14 cellular contexts compared by ENCODE assay signal in genomic region chr12:74794522-74794921, GRCh38.
"Had no signal": no experiment of that assay in that cellular context is flagged by ENCODE, and none has a peak within 500 bp of the region (broad histone marks: within the 10 kb centered on the region; RNA-seq: fewer than 3 reads in every experiment).

No MANE protein-coding gene starts in this region.

- H3K27ac ChIP-seq: epithelial cell of prostate, gastrocnemius medialis, parathyroid adenoma, tibial nerve had no signal

- H3K9ac ChIP-seq: parathyroid adenoma had no signal

- H2AFZ ChIP-seq: parathyroid adenoma had no signal

- ATAC-seq: activated CD8-positive, alpha-beta T cell treated with anti-CD3 and anti-CD28 coated beads, Interleukin-2, amount 10 ng/mL, durations not matched to agents 7 days and 5 days; gastrocnemius medialis; stimulated activated naive B cell treated with anti-CD40 and anti-IgM and Interleukin-4, amounts not matched to agents 10 μg/mL and 1 μg/mL and 100 μg/mL, for 72 hours had no signal

- H3K36me3 ChIP-seq: gastrocnemius medialis, tibial nerve had no signal

- H3K9me3 ChIP-seq: gastrocnemius medialis, tibial nerve had no signal

- H3K4me3 ChIP-seq: gastrocnemius medialis, tibial nerve had no signal

- H3K27me3 ChIP-seq: gastrocnemius medialis, tibial nerve had no signal

- DNase-seq: activated CD4-positive, alpha-beta T cell treated with anti-CD3 and anti-CD28 coated beads for 4 hours; activated CD8-positive, alpha-beta memory T cell treated with anti-CD3 and anti-CD28 coated beads, Interleukin-2, amount 50 U/mL, for 48 hours; activated CD8-positive, alpha-beta T cell treated with anti-CD3 and anti-CD28 coated beads, Interleukin-2, amount 10 ng/mL, durations not matched to agents 7 days and 5 days; central memory CD4-positive, alpha-beta T cell; cortex of kidney; effector CD8-positive, alpha-beta T cell; gastrocnemius medialis; kidney glomerular epithelial cell; naive B cell; stimulated activated CD4-positive, alpha-beta T cell treated with anti-CD3 and anti-CD28 coated beads, Interleukin-1b, Interleukin-23, amount 100 ng/mL, for 48 hours; stimulated activated naive B cell treated with anti-CD40 and anti-IgM and Interleukin-4, amounts not matched to agents 10 μg/mL and 1 μg/mL and 100 μg/mL, for 72 hours had no signal

- H3K4me1 ChIP-seq: parathyroid adenoma, tibial nerve had no signal
